ENCODE assay signal across 8 cellular contexts in genomic region chr17:48101012-48101720, GRCh38.
DNase-seq lines count a peak whose midpoint lies in the region; ATAC-seq lines count a peak whose summit lies in the region.

Gene CBX1 (minus strand): TSS chr17:48101478. CDS start chr17:48077004, 24,474 bp downstream.

- ATAC-seq in GM19043 (IDR thresholded peaks at IDR 0.05; ENCODE audit: low read depth, unreplicated experiment): peak; percentile 75
- ATAC-seq in HG03354 (IDR thresholded peaks at IDR 0.05; ENCODE audit: poor library complexity, severe bottlenecking, unreplicated experiment): peak; percentile 88
- peak; percentile 98 for ATAC-seq in activated CD4-positive, CD25-positive, alpha-beta regulatory T cell treated with anti-CD3 and anti-CD28 coated beads, Interleukin-2, amount 50 U/mL, for 24 hours
- peak; percentile 98 for ATAC-seq in central memory CD8-positive, alpha-beta T cell (replicated peaks; ENCODE audit: extremely low read depth, poor library complexity, severe bottlenecking)

- H3K27me3 Mint-ChIP-seq in central memory CD8-positive, alpha-beta T cell: no peaks in the 10 kb centered on the region

- H3K36me3 Mint-ChIP-seq in central memory CD8-positive, alpha-beta T cell (ENCODE audit: insufficient read depth): peaks cover 12% of the 10 kb centered on the region

- peak within 1 kb of the TSS; percentile 81 for H3K27ac Mint-ChIP-seq in central memory CD8-positive, alpha-beta T cell (ENCODE audit: low read depth)

- peaks cover 29% of the 10 kb centered on the region for H3K4me1 Mint-ChIP-seq in central memory CD8-positive, alpha-beta T cell

- H3K9me3 Mint-ChIP-seq in central memory CD8-positive, alpha-beta T cell: no peaks in the 10 kb centered on the region

- DNase-seq in AG20443 (ENCODE audit: low spot score) (peak; percentile 97), NCI-H446 treated with DMSO at 0.1 percent for 48 hours (lab: John Stamatoyannopoulos, UW) (peak; percentile 88), islet precursor cell (peak; percentile 99)
- DNase-seq in central memory CD8-positive, alpha-beta T cell (ENCODE audit: low spot score in 2 of 2): peak; percentile 82 to 85
- peak; percentile 94 for DNase-seq in stimulated activated CD4-positive, alpha-beta T cell treated with anti-CD3 and anti-CD28 coated beads, Interleukin-12 subunit alpha, Interleukin-12 subunit beta, amount 100 ng/mL, for 4 hours

- H3K4me3 Mint-ChIP-seq in central memory CD8-positive, alpha-beta T cell: peak within 1 kb of the TSS; percentile 87

Comparison
In these comparisons a context has a peak if more than half of its experiments do, and no peak if none do; other contexts are left out.
1. Peak in every context shown above with its lines: DNase-seq and ATAC-seq.